9 cellular contexts compared by ENCODE assay signal in genomic region chr15:77974098-77974414, GRCh38.
DNase-seq lines count a peak whose midpoint lies in the region; ATAC-seq and TF ChIP-seq lines count a peak whose summit lies in the region.
"Had no signal": no experiment of that assay in that cellular context is flagged by ENCODE, and none has a peak within 500 bp of the region (broad histone marks: within the 10 kb centered on the region; RNA-seq: fewer than 3 reads in every experiment).

No MANE protein-coding gene starts in this region.

- TF ChIP-seq CTCF in RWPE1 (conservative IDR thresholded peaks at IDR 0.05; ENCODE audit: low read depth) = no peak
- TF ChIP-seq CTCF in cardiac muscle cell (IDR thresholded peaks at IDR 0.05; ENCODE audit: low read depth, low read length) = no peak

- DNase-seq in GM03348 (ENCODE audit: low spot score) = peak; percentile 71
- no peak for DNase-seq in RWPE1 (ENCODE audit: low spot score)
- DNase-seq in cardiac muscle cell (ENCODE audit: low read depth in 1 of 2, low spot score in 1 of 2) = peak in 1 of 2 donors; percentile 71
- no peak for DNase-seq in UCSD-AML1 (lab: John Stamatoyannopoulos, UW; ENCODE audit: unreplicated experiment)
- DNase-seq in ureter (ENCODE audit: low spot score) = no peak
- no peak for DNase-seq in NCI-H128 (lab: John Stamatoyannopoulos, UW; ENCODE audit: unreplicated experiment)
- DNase-seq: activated naive CD8-positive, alpha-beta T cell treated with anti-CD3 and anti-CD28 coated beads, Interleukin-2, amount 50 U/mL, for 24 hours had no signal

- H3K27ac ChIP-seq in RWPE1 = peak overlapping the region; percentile 78
- H3K27ac ChIP-seq in cardiac muscle cell = peak overlapping the region; percentile 51
- H3K27ac ChIP-seq in rectal smooth muscle tissue (ENCODE audit: low read depth, low read length) = peak overlapping the region; percentile 45

- H3K4me3 ChIP-seq in cardiac muscle cell = no peak overlapping the region
- H3K4me3 ChIP-seq in rectal smooth muscle tissue (ENCODE audit: low read length) = no peak overlapping the region

- no peak overlapping the region for H3K9ac ChIP-seq in rectal smooth muscle tissue (ENCODE audit: low read length)

- H3K9me3 ChIP-seq in cardiac muscle cell (ENCODE audit: low read depth) = no peaks in the 10 kb centered on the region

- H3K36me3 ChIP-seq in cardiac muscle cell (no peaks in the 10 kb centered on the region), rectal smooth muscle tissue (ENCODE audit: control insufficient read depth, insufficient read depth, low read length) (no peaks in the 10 kb centered on the region)

- POLR2A ChIA-PET in RWPE1 (lab: Yijun Ruan, JAX; ENCODE audit: low non-redundant PET) = no interaction called here

- no peak for ATAC-seq in GM18867 (IDR thresholded peaks at IDR 0.05; ENCODE audit: unreplicated experiment)
- ATAC-seq: activated naive CD8-positive, alpha-beta T cell treated with anti-CD3 and anti-CD28 coated beads, Interleukin-2, amount 50 U/mL, for 24 hours had no signal

- CTCF ChIA-PET in RWPE1 (lab: Yijun Ruan, JAX) = interaction anchor here (0.6 kb wide), 1 partner anchor 204 kb away, joined by 3 read pairs; no protein-coding TSS in a partner anchor

- H3K27me3 ChIP-seq in cardiac muscle cell (no peaks in the 10 kb centered on the region), rectal smooth muscle tissue (ENCODE audit: control insufficient read depth, insufficient read depth, low read length) (no peaks in the 10 kb centered on the region)

- H3K4me1 ChIP-seq in cardiac muscle cell (ENCODE audit: low read depth) (peaks cover 16% of the 10 kb centered on the region), rectal smooth muscle tissue (ENCODE audit: control insufficient read depth, insufficient read depth, low read length) (peaks cover 22% of the 10 kb centered on the region)
